In genomic region chr1:232014941-232015340, GRCh38 we compare ENCODE assay signal across 17 cellular contexts.
"Had no signal": no experiment of that assay in that cellular context is flagged by ENCODE, and none has a peak within 500 bp of the region (broad histone marks: within the 10 kb centered on the region; RNA-seq: fewer than 3 reads in every experiment).

No MANE protein-coding gene starts in this region.

- DNase-seq: activated CD4-positive, alpha-beta memory T cell treated with anti-CD3 and anti-CD28 coated beads for 36 hours; activated CD4-positive, alpha-beta T cell treated with anti-CD3 and anti-CD28 coated beads for 36 hours; activated CD8-positive, alpha-beta memory T cell treated with anti-CD3 and anti-CD28 coated beads, Interleukin-2, amount 10 ng/mL, durations not matched to agents 7 days and 5 days; activated naive CD4-positive, alpha-beta T cell treated with anti-CD3 and anti-CD28 coated beads, Interleukin-2, amount 10 ng/mL, durations not matched to agents 7 days and 5 days; activated T-cell treated with anti-CD3 and anti-CD28 coated beads, Interleukin-2, amount 50 U/mL, for 1 hour; cerebellar nuclear complex; effector CD8-positive, alpha-beta T cell; foreskin fibroblast; kidney glomerular epithelial cell; mesenchymal stem cell; naive thymus-derived CD8-positive, alpha-beta T cell; stimulated activated CD4-positive, alpha-beta T cell treated with anti-CD3 and anti-CD28 coated beads, Interleukin-12 subunit alpha, Interleukin-12 subunit beta, amount 100 ng/mL, for 4 hours; tibial artery; WERI-Rb-1 had no signal

- H3K27ac ChIP-seq: ascending aorta, breast epithelium, neutrophil, tibial artery, WERI-Rb-1 had no signal

- H3K27me3 ChIP-seq: ascending aorta, breast epithelium, neutrophil, tibial artery had no signal

- H3K4me3 ChIP-seq: ascending aorta, breast epithelium, tibial artery had no signal

- H3K4me1 ChIP-seq: ascending aorta, breast epithelium, tibial artery had no signal

- H3K9me3 ChIP-seq: ascending aorta, breast epithelium, neutrophil, tibial artery had no signal

- H3K36me3 ChIP-seq: ascending aorta, breast epithelium, tibial artery, WERI-Rb-1 had no signal
